8 cellular contexts compared by ENCODE assay signal in the genomic region with DNA sequence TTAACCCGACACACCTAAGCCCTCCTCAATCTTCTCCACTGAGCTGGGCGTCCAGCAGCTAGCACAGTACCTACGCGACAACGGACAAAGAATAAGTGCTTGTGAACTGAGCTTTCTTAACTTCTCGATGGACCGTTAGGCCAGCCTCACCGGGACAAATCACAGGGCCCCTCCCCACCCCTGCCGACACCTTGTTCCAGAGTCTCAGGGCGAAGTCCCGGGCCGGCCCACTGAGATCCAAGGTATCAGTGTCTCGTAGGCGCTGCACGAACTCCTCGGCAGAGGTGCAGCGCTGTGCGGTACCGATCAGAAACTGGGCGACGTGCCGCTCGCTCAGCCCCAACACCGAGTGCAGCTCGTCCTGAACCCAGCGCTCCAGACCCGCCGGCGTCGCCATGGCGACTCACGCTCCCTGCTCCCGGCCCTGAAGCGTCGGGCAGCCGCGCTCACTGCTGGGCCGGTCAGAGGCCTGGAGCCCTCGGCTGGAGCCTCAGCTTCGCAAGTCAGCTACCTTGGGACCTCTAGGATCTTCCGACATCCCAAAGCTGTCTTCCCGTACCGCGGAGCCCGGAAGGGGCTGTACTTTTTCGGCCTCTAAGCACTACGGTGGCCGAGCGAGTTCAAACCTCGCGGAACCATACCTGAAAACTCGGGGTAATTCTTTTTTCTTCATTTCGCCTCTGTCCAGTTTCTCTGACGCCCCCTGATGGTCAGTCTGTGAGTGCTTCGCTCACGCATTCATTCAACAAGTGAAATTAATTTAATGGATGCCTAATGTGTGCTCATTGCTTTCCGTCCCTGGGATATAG. TPM values are rescaled to one million over a fixed set of nuclear protein-coding genes. Genes with fewer than 3 reads are reported as not detected.
DNase-seq lines count a peak whose midpoint lies in the region; ATAC-seq and TF ChIP-seq lines count a peak whose summit lies in the region.

Gene DHX16, minus strand, starts transcription at position 562 of the 809 bp plus-strand sequence. Its CDS starts 165 bp downstream, at position 397.

- H3K27ac ChIP-seq in prostate gland = peak within 1 kb of the TSS; percentile 62 to 70
- H3K27ac ChIP-seq in urinary bladder (ENCODE audit: low read depth) = no peak within 1 kb of the TSS

- peak; percentile 98 for DNase-seq in GM12865 (ENCODE audit: low read depth)
- peak; percentile 94 for DNase-seq in NCI-H146 treated with DMSO at 0.1 percent for 48 hours (lab: John Stamatoyannopoulos, UW; ENCODE audit: unreplicated experiment)
- peak; percentile 73 to 81 (median 79) for DNase-seq in T-helper 17 cell
- peak in 55 of 56 donors; percentile 34 to 95 (median 79) for DNase-seq in amygdala (lab: John Stamatoyannopoulos, UW)
- peak; percentile 97 for DNase-seq in left ventricle myocardium superior
- peak; percentile 94 for DNase-seq in prostate gland (ENCODE audit: low spot score)

- TF ChIP-seq CTCF in GM12865 (IDR thresholded peaks at IDR 0.05; ENCODE audit: insufficient read depth, low read depth, low read length, missing control alignments) (peak; percentile 78), prostate gland (IDR thresholded peaks at IDR 0.05) (peak; percentile 82 to 94 (median 92))

- ATAC-seq in HG02763 (IDR thresholded peaks at IDR 0.05; ENCODE audit: unreplicated experiment) (peak; percentile 74), T-helper 17 cell (peak; percentile 84), left ventricle myocardium superior (peak; percentile 93)

- H3K4me1 ChIP-seq in prostate gland (replicated peaks) = no peaks in the 10 kb centered on the region
- peaks cover 2% of the 10 kb centered on the region for H3K4me1 ChIP-seq in urinary bladder (ENCODE audit: insufficient read depth)

- H3K9me3 ChIP-seq in T-helper 17 cell (ENCODE audit: control insufficient read depth, low read length, poor library complexity, severe bottlenecking) (no peaks in the 10 kb centered on the region), prostate gland (no peaks in the 10 kb centered on the region)

- H3K4me3 Mint-ChIP-seq in T-helper 17 cell = peak within 1 kb of the TSS; percentile 94

- peak; percentile 40 for TF ChIP-seq POLR2A in prostate gland (IDR thresholded peaks at IDR 0.05)

- under 1% methylated on average over 57 of the region's 57 CpGs for WGBS in prostate gland
- under 1% methylated on average over 57 of the region's 57 CpGs for WGBS in urinary bladder

- peaks cover 14% of the 10 kb centered on the region for H3K36me3 Mint-ChIP-seq in T-helper 17 cell (ENCODE audit: low read depth)

- peak within 1 kb of the TSS; percentile 95 for H3K27ac Mint-ChIP-seq in T-helper 17 cell

- no peaks in the 10 kb centered on the region for H3K27me3 Mint-ChIP-seq in T-helper 17 cell

- no peaks in the 10 kb centered on the region for H3K27me3 ChIP-seq in prostate gland (replicated peaks; ENCODE audit: insufficient read depth)

- peaks cover 32% of the 10 kb centered on the region for H3K4me1 Mint-ChIP-seq in T-helper 17 cell

- intact Hi-C loops in left ventricle myocardium superior (cut with micrococcal nuclease) = no loop called here
- intact Hi-C loops in prostate gland (cut with DNase I) = no loop called here

- H3K36me3 ChIP-seq in prostate gland (peaks cover 6 to 17% of the 10 kb centered on the region in 2 donors), urinary bladder (ENCODE audit: insufficient read depth) (no peaks in the 10 kb centered on the region)

- H3K4me3 ChIP-seq in GM12865 (ENCODE audit: low read depth, low read length) (peak within 1 kb of the TSS; percentile 65), prostate gland (peak within 1 kb of the TSS; percentile 70 to 88), urinary bladder (ENCODE audit: low read depth, low read length) (peak within 1 kb of the TSS; percentile 86)

RNA-seq across cellular contexts. Expression of gene DHX16, which starts in this region (rescaled TPM):
- total RNA-seq in T-helper 17 cell = 10 to 100 TPM; 23.5 to 25.6 TPM
- 20.2 TPM for total RNA-seq in left ventricle myocardium superior
- total RNA-seq in prostate gland = 10 to 100 TPM; 26.4 to 41.0 TPM
- total RNA-seq in urinary bladder = 16.8 TPM
- 29.5 TPM for polyA plus RNA-seq in urinary bladder
